Comparison of ENCODE assay signal across 18 cellular contexts in genomic region chr3:173267716-173268115, GRCh38.
"Had no signal": no experiment of that assay in that cellular context is flagged by ENCODE, and none has a peak within 500 bp of the region (broad histone marks: within the 10 kb centered on the region; RNA-seq: fewer than 3 reads in every experiment).

No MANE protein-coding gene starts in this region.

- DNase-seq: dermis blood vessel endothelial cell; dorsolateral prefrontal cortex; effector CD4-positive, alpha-beta T cell; effector memory CD4-positive, alpha-beta T cell; foreskin keratinocyte; gastrocnemius medialis; glutamatergic neuron; heart right ventricle; hippocampal formation; left cardiac atrium; left lung; left ventricle myocardium superior; lower lobe of right lung; mesenchymal stem cell; mucosa of descending colon; naive B cell had no signal

- H3K27me3 ChIP-seq: esophagus muscularis mucosa, foreskin keratinocyte, gastrocnemius medialis, heart right ventricle, left lung had no signal

- H3K27ac ChIP-seq: coronary artery, dorsolateral prefrontal cortex, esophagus muscularis mucosa, foreskin keratinocyte, gastrocnemius medialis, heart right ventricle, left lung, lower lobe of right lung had no signal

- H3K9me3 ChIP-seq: esophagus muscularis mucosa, gastrocnemius medialis, heart right ventricle, left lung, lower lobe of right lung, mucosa of descending colon had no signal

- H3K4me1 ChIP-seq: esophagus muscularis mucosa, foreskin keratinocyte, gastrocnemius medialis, heart right ventricle, left lung, lower lobe of right lung had no signal

- ATAC-seq: foreskin keratinocyte, gastrocnemius medialis, heart right ventricle, left cardiac atrium, left lung, left ventricle myocardium superior, lower lobe of right lung, mucosa of descending colon had no signal

- H3K36me3 ChIP-seq: esophagus muscularis mucosa, gastrocnemius medialis, heart right ventricle, left lung, lower lobe of right lung had no signal

- H3K4me3 ChIP-seq: coronary artery, dorsolateral prefrontal cortex, esophagus muscularis mucosa, gastrocnemius medialis, heart right ventricle, left lung, lower lobe of right lung, mucosa of descending colon had no signal
